Comparison of ENCODE assay signal across 19 cellular contexts in genomic region chr17:45867171-45867570, GRCh38. TPM values are rescaled to one million over a fixed set of nuclear protein-coding genes. Genes with fewer than 3 reads are reported as not detected.
DNase-seq lines count a peak whose midpoint lies in the region; ATAC-seq lines count a peak whose summit lies in the region.
"Had no signal": no experiment of that assay in that cellular context is flagged by ENCODE, and none has a peak within 500 bp of the region (broad histone marks: within the 10 kb centered on the region; RNA-seq: fewer than 3 reads in every experiment).

No MANE protein-coding gene starts in this region.

- no peak overlapping the region for H3K4me2 ChIP-seq in Karpas-422 (ENCODE audit: low read depth, low read length, poor library complexity, severe bottlenecking)

- no peaks in the 10 kb centered on the region for H3K36me3 ChIP-seq in Karpas-422 (ENCODE audit: insufficient read depth, low read length)
- H3K36me3 ChIP-seq: BLaER1 treated with 17β-estradiol and CSF1 and Interleukin-3, amounts not matched to agents 10 nM and 100 nM had no signal

- H3K79me2 ChIP-seq in Karpas-422 (ENCODE audit: low read length): no peaks in the 10 kb centered on the region

- ATAC-seq in GM18873 (IDR thresholded peaks at IDR 0.05; ENCODE audit: low FRiP score, unreplicated experiment): no peak
- ATAC-seq: GM12878 had no signal

- no peak overlapping the region for H3K27ac ChIP-seq in Karpas-422 (ENCODE audit: low read length)
- H3K27ac ChIP-seq in cingulate gyrus (ENCODE audit: low read depth, low read length): peak overlapping the region; percentile 97
- peak overlapping the region; percentile 90 for H3K27ac ChIP-seq in layer of hippocampus (ENCODE audit: low read depth, low read length)
- H3K27ac ChIP-seq: BLaER1 treated with 17β-estradiol and CSF1 and Interleukin-3, amounts not matched to agents 10 nM and 100 nM had no signal

- H3K27me3 ChIP-seq in Karpas-422 (ENCODE audit: low read length) (peaks cover 4% of the 10 kb centered on the region; the same call in 1 of the 2 replicates), layer of hippocampus (ENCODE audit: control insufficient read depth, insufficient read depth, low read length) (no peaks in the 10 kb centered on the region)
- H3K27me3 ChIP-seq: BLaER1 treated with 17β-estradiol and CSF1 and Interleukin-3, amounts not matched to agents 10 nM and 100 nM had no signal

- H4K20me1 ChIP-seq in Karpas-422 (ENCODE audit: insufficient read depth, low read depth, low read length): no peaks in the 10 kb centered on the region
- H4K20me1 ChIP-seq: BLaER1 treated with 17β-estradiol and CSF1 and Interleukin-3, amounts not matched to agents 10 nM and 100 nM had no signal

- H3K4me1 ChIP-seq in Karpas-422 (ENCODE audit: low read length): no peaks in the 10 kb centered on the region

- H3K9me3 ChIP-seq in Karpas-422 (ENCODE audit: low read length): no peaks in the 10 kb centered on the region; the same call in 1 of the 2 replicates

- no peak overlapping the region for H3K4me3 ChIP-seq in Karpas-422 (ENCODE audit: low read length)
- H3K4me3 ChIP-seq: BLaER1 treated with 17β-estradiol and CSF1 and Interleukin-3, amounts not matched to agents 10 nM and 100 nM; GM12878 had no signal

- H3K9me2 ChIP-seq in Karpas-422 (replicated peaks; ENCODE audit: insufficient read depth, low read length): no peaks in the 10 kb centered on the region

- no peak overlapping the region for H3K9ac ChIP-seq in Karpas-422 (ENCODE audit: low read length)
- H3K9ac ChIP-seq: BLaER1 treated with 17β-estradiol and CSF1 and Interleukin-3, amounts not matched to agents 10 nM and 100 nM had no signal

- peak overlapping the region; percentile 43; the same call in 1 of the 2 replicates for H2AFZ ChIP-seq in Karpas-422 (ENCODE audit: low read length)

- DNase-seq in Karpas-422 (no peak), putamen (ENCODE audit: low spot score) (peak; percentile 88), cardiac septum (ENCODE audit: low spot score) (no peak), NOMO-1 (lab: John Stamatoyannopoulos, UW; ENCODE audit: unreplicated experiment in 2 of 2) (no peak), NCI-H510A treated with DMSO at 0.1 percent for 48 hours (lab: John Stamatoyannopoulos, UW) (no peak)
- DNase-seq: GDM1, KBM-7, NCI-H1092, NCI-H146, NCI-H2081 treated with DMSO at 0.1 percent for 48 hours, NCI-H524, SHP77 had no signal

- intact Hi-C loops in cardiac septum (cut with DNase I): no loop called here

RNA-seq across cellular contexts. Expression of gene SPPL2C, which starts 22.5 kb away (rescaled TPM):
- total RNA-seq in Karpas-422 (2014; rRNA removed; shearing (Covaris generic); ENCODE audit: low replicate concordance): not detected in 2 replicates
- not detected for total RNA-seq in cardiac septum
- total RNA-seq: GM12878, H1, MCF 10A had no signal

RNA-seq across cellular contexts. Expression of gene MAPT, which starts 27.2 kb away (rescaled TPM):
- 0.14 and 0.15 TPM in 2 replicates for total RNA-seq in Karpas-422 (2014; rRNA removed; shearing (Covaris generic); ENCODE audit: low replicate concordance)
- total RNA-seq in cardiac septum: 44.4 TPM

Comparison
In these comparisons a context has a peak if more than half of its experiments do, and no peak if none do; other contexts are left out.
1. RNA of gene MAPT, which starts 27.2 kb away (total RNA-seq): 44.4 TPM in cardiac septum (single experiment); 0.14 to 0.15 TPM in Karpas-422; every median in the first group is over 10 times any median in the second.